Comparison of ENCODE assay signal across 10 cellular contexts in the genomic region with DNA sequence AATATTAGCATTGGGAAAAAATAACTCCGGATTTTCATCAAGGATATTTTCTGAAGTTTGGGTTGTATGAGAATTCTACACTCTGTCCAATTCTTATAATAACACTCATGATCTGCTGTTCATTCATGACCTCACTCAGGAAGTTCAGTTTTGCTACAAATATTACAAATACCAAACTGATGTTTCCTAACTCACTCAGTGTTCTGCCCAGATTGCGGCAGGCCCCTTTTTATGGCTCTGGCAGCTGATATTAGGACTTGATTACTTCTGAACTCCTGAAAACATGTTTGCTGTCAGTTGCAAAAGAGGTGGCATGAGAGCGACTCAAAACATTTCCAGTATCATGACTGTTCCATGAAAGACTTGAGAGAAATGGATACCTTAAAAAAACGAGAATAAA.
DNase-seq lines count a peak whose midpoint lies in the region; ATAC-seq and TF ChIP-seq lines count a peak whose summit lies in the region.
"Had no signal": no experiment of that assay in that cellular context is flagged by ENCODE, and none has a peak within 500 bp of the region (broad histone marks: within the 10 kb centered on the region; RNA-seq: fewer than 3 reads in every experiment).

No MANE protein-coding gene starts in this region.

- H3K27me3 ChIP-seq in left lung: no peaks in the 10 kb centered on the region
- H3K27me3 ChIP-seq in thoracic aorta (replicated peaks; ENCODE audit: insufficient read depth): no peaks in the 10 kb centered on the region

- peaks cover 17 to 50% of the 10 kb centered on the region in 2 donors for H3K4me1 ChIP-seq in left lung
- H3K4me1 ChIP-seq in thoracic aorta (ENCODE audit: control insufficient read depth in 1 of 2, low read depth in 2 of 2): peaks cover 22 to 59% of the 10 kb centered on the region in 2 donors
- H3K4me1 ChIP-seq in mucosa of descending colon (ENCODE audit: low read depth): no peaks in the 10 kb centered on the region

- H3K36me3 ChIP-seq in left lung: no peaks in the 10 kb centered on the region
- no peaks in the 10 kb centered on the region for H3K36me3 ChIP-seq in thoracic aorta
- H3K36me3 ChIP-seq in mucosa of descending colon (ENCODE audit: low read depth): no peaks in the 10 kb centered on the region

- H3K27me3 Mint-ChIP-seq in chondrocyte (ENCODE audit: low read depth): no peaks in the 10 kb centered on the region
- H3K27me3 Mint-ChIP-seq: activated naive CD8-positive, alpha-beta T cell had no signal

- H3K27ac ChIP-seq in left lung: peak overlapping the region; percentile 13 to 64
- peak overlapping the region; percentile 54 to 67 for H3K27ac ChIP-seq in thoracic aorta

- H3K9me3 ChIP-seq in left lung: no peaks in the 10 kb centered on the region
- no peaks in the 10 kb centered on the region for H3K9me3 ChIP-seq in thoracic aorta
- no peaks in the 10 kb centered on the region for H3K9me3 ChIP-seq in mucosa of descending colon

- H3K9me3 Mint-ChIP-seq in chondrocyte (ENCODE audit: low read depth): no peaks in the 10 kb centered on the region

- H3K27ac Mint-ChIP-seq in chondrocyte (ENCODE audit: unreplicated experiment): peak overlapping the region; percentile 82
- H3K27ac Mint-ChIP-seq: activated naive CD8-positive, alpha-beta T cell had no signal

- intact Hi-C loops in left lung (cut with DNase I) (loop anchor here in 1 of 2 donors (10.0 kb wide), 1 partner anchor 191 kb away; the partner anchor contains the start of gene RGCC), mucosa of descending colon (cut with DNase I, micrococcal nuclease) (no loop called here)

- H3K4me1 Mint-ChIP-seq in chondrocyte (ENCODE audit: low read depth): peaks cover 29% of the 10 kb centered on the region

- H3K4me3 ChIP-seq in left lung (no peak overlapping the region), thoracic aorta (peak overlapping the region; percentile 12), mucosa of descending colon (no peak overlapping the region)

- DNase-seq in HS-5 (ENCODE audit: low read depth) (peak; percentile 51), chondrocyte (ENCODE audit: low spot score) (no peak), left lung (no peak), thoracic aorta (ENCODE audit: low spot score) (no peak), HUDEP-2 (lab: John Stamatoyannopoulos, UW; ENCODE audit: unreplicated experiment in 76 of 76) (no peak), mucosa of descending colon (no peak), DMS153 treated with DMSO at 0.1 percent for 48 hours (lab: John Stamatoyannopoulos, UW; ENCODE audit: unreplicated experiment) (no peak), NCI-H1105 (lab: John Stamatoyannopoulos, UW) (no peak)
- DNase-seq: NCI-H510A had no signal

- no peak for TF ChIP-seq CTCF in chondrocyte (IDR thresholded peaks at IDR 0.05)
- no peak for TF ChIP-seq CTCF in left lung (IDR thresholded peaks at IDR 0.05)
- TF ChIP-seq CTCF in thoracic aorta (IDR thresholded peaks at IDR 0.05): no peak
- no peak for TF ChIP-seq CTCF in mucosa of descending colon (IDR thresholded peaks at IDR 0.05)

- ATAC-seq in left lung: peak; percentile 53
- peak; percentile 83 for ATAC-seq in thoracic aorta (ENCODE audit: insufficient number of reproducible peaks, low FRiP score, low read depth)
- ATAC-seq in mucosa of descending colon: no peak

- peaks cover 2% of the 10 kb centered on the region for H3K36me3 Mint-ChIP-seq in chondrocyte (ENCODE audit: low read depth)

- no peak overlapping the region for H3K4me3 Mint-ChIP-seq in chondrocyte (ENCODE audit: unreplicated experiment)
- H3K4me3 Mint-ChIP-seq: activated naive CD8-positive, alpha-beta T cell had no signal
